In the genomic region with DNA sequence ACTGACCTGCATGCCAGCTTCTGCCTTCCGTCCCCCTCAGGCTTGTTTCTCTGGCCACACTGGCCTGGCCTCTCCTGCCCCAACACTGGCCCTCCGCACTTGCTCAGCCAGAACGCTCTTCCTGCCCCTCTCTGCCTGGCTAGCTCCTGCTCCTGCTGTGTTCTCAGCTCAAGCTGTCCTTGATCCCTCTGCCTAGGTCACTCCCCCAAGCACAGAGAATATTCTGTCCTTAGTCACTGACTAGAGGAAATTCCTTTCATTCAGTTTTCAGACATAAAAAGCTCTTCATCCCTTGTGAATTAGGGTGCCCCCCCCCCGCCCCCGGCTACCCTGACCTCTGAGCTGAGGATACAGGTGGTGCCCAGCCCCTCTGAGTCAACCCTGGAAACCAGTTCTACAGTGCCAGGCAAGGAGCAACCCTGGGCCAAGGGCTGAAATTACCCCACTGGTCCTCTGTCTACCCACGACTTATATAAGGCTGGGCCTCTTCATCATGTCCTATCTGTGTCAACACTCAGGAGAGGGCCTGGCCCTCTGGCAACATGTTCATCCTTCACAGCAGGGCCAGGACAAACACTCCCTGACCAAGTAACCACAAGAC, we compare ENCODE assay signal across 25 cellular contexts. TPM values are rescaled to one million over a fixed set of nuclear protein-coding genes. Genes with fewer than 3 reads are reported as not detected.
DNase-seq lines count a peak whose midpoint lies in the region; ATAC-seq and TF ChIP-seq lines count a peak whose summit lies in the region.
"Had no signal": no experiment of that assay in that cellular context is flagged by ENCODE, and none has a peak within 500 bp of the region (broad histone marks: within the 10 kb centered on the region; RNA-seq: fewer than 3 reads in every experiment).

No MANE protein-coding gene starts in this region.

- peak; percentile 58 for ATAC-seq in WTC11
- no peak for ATAC-seq in HG03135 (IDR thresholded peaks at IDR 0.05; ENCODE audit: unreplicated experiment)
- no peak for ATAC-seq in HG02623 (IDR thresholded peaks at IDR 0.05; ENCODE audit: unreplicated experiment)
- ATAC-seq: left lobe of liver; mucosa of descending colon; Panc1; psoas muscle; stimulated activated naive CD8-positive, alpha-beta T cell treated with anti-CD3 and anti-CD28 coated beads, Interleukin-15, amount 100 ng/mL, for 72 hours had no signal

- TF ChIP-seq CTCF in WTC11 (IDR thresholded peaks at IDR 0.05), result no peak
- no peak for TF ChIP-seq CTCF in CD14-positive monocyte (IDR thresholded peaks at IDR 0.05)

- peaks cover 20% of the 10 kb centered on the region for H3K4me1 Mint-ChIP-seq in WTC11
- H3K4me1 Mint-ChIP-seq in CD14-positive monocyte, result no peaks in the 10 kb centered on the region

- H3K36me3 Mint-ChIP-seq in WTC11 (no peaks in the 10 kb centered on the region), CD14-positive monocyte (no peaks in the 10 kb centered on the region)

- H3K4me3 Mint-ChIP-seq in WTC11 (no peak overlapping the region), CD14-positive monocyte (peak overlapping the region in 1 of 2 donors; percentile 33)
- H3K4me3 Mint-ChIP-seq: activated CD4-positive, alpha-beta memory T cell treated with anti-CD3 and anti-CD28 coated beads, Interleukin-2, amount 10 ng/mL, durations not matched to agents 7 days and 5 days; neural crest cell; stimulated activated naive CD8-positive, alpha-beta T cell treated with anti-CD3 and anti-CD28 coated beads, Interleukin-15, amount 100 ng/mL, for 72 hours; T-helper 2 cell treated with Interferon-gamma antibody and Interleukin-4, amounts not matched to agents 5 μg/mL and 100 μg/mL, for 36 hours had no signal

- no peaks in the 10 kb centered on the region for H3K9me3 ChIP-seq in iPS-18c (ENCODE audit: control insufficient read depth, insufficient read depth, low read length)
- H3K9me3 ChIP-seq: mucosa of descending colon, psoas muscle, SK-N-SH, spleen had no signal

- 0 out of 2 replicates have a peak overlapping the region, but pooled peaks have one; percentile 20 for H3K4me3 ChIP-seq in iPS-18c (ENCODE audit: insufficient read depth, low read depth, low read length)
- H3K4me3 ChIP-seq: mucosa of descending colon, psoas muscle, spleen had no signal

- peaks cover 2% of the 10 kb centered on the region; the same call in 1 of the 2 replicates for H3K27me3 Mint-ChIP-seq in WTC11 (ENCODE audit: low read depth)
- peaks cover 2 to 6% (median 2%) of the 10 kb centered on the region in 3 donors for H3K27me3 Mint-ChIP-seq in CD14-positive monocyte (ENCODE audit: low read depth in 3 of 3)
- H3K27me3 Mint-ChIP-seq: activated CD4-positive, alpha-beta memory T cell treated with anti-CD3 and anti-CD28 coated beads, Interleukin-2, amount 10 ng/mL, durations not matched to agents 7 days and 5 days had no signal

- H3K27ac Mint-ChIP-seq in WTC11, result no peak overlapping the region
- H3K27ac Mint-ChIP-seq in CD14-positive monocyte, result no peak overlapping the region
- H3K27ac Mint-ChIP-seq: activated CD4-positive, alpha-beta memory T cell treated with anti-CD3 and anti-CD28 coated beads, Interleukin-2, amount 10 ng/mL, durations not matched to agents 7 days and 5 days; stimulated activated naive CD8-positive, alpha-beta T cell treated with anti-CD3 and anti-CD28 coated beads, Interleukin-15, amount 100 ng/mL, for 72 hours; T-helper 2 cell treated with Interferon-gamma antibody and Interleukin-4, amounts not matched to agents 5 μg/mL and 100 μg/mL, for 36 hours had no signal

- CTCF ChIA-PET in WTC11 (lab: Charles Lee), result no interaction called here

- DNase-seq in AG20443 (ENCODE audit: low spot score) (peak; percentile 18), ELF-1 (ENCODE audit: low read depth, low spot score) (peak; percentile 67), WTC11 (ENCODE audit: low spot score) (no peak), CD14-positive monocyte (ENCODE audit: low spot score) (no peak)
- no peak for DNase-seq in stimulated activated CD4-positive, alpha-beta T cell treated with anti-CD3 and anti-CD28 coated beads, Interleukin-4, amount 100 ng/mL, for 4 hours
- DNase-seq: activated CD4-positive, alpha-beta memory T cell treated with anti-CD3 and anti-CD28 coated beads, Interleukin-2, amount 10 ng/mL, durations not matched to agents 7 days and 5 days; central memory CD4-positive, alpha-beta T cell; DMS79; HCEC 1CT; mucosa of descending colon; NCI-H1105; psoas muscle; SK-N-SH; spleen; stimulated activated CD4-positive, alpha-beta T cell treated with anti-CD3 and anti-CD28 coated beads, Interleukin-4, amount 100 ng/mL, for 24 hours; stimulated activated naive CD8-positive, alpha-beta T cell treated with anti-CD3 and anti-CD28 coated beads, Interleukin-15, amount 100 ng/mL, for 72 hours; WERI-Rb-1 had no signal

- H3K9me3 Mint-ChIP-seq in WTC11 (0 out of 2 replicates have a peak, but pooled peaks cover 4% of the 10 kb centered on the region), CD14-positive monocyte (no peaks in the 10 kb centered on the region)
- H3K9me3 Mint-ChIP-seq: activated CD4-positive, alpha-beta memory T cell treated with anti-CD3 and anti-CD28 coated beads, Interleukin-2, amount 10 ng/mL, durations not matched to agents 7 days and 5 days; stimulated activated naive CD8-positive, alpha-beta T cell treated with anti-CD3 and anti-CD28 coated beads, Interleukin-15, amount 100 ng/mL, for 72 hours; T-helper 2 cell treated with Interferon-gamma antibody and Interleukin-4, amounts not matched to agents 5 μg/mL and 100 μg/mL, for 36 hours had no signal

- POLR2A ChIA-PET in WTC11 (lab: Charles Lee), result no interaction called here

- intact Hi-C loops in CD14-positive monocyte (cut with micrococcal nuclease), result no loop called here

TF ChIP-seq in WTC11, 78 proteins besides CTCF, POLR2A, EP300 and RAD21:
- TF ChIP-seq, protein P1, sequence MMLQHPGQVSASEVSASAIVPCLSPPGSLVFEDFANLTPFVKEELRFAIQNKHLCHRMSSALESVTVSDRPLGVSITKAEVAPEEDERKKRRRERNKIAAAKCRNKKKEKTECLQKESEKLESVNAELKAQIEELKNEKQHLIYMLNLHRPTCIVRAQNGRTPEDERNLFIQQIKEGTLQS (CRISPR knock-in tag; conservative IDR thresholded peaks at IDR 0.05), result no peak
- TF ChIP-seq OVOL2 (CRISPR knock-in tag; IDR thresholded peaks at IDR 0.05; ENCODE audit: borderline replicate concordance), result no peak
- TF ChIP-seq, protein P2, sequence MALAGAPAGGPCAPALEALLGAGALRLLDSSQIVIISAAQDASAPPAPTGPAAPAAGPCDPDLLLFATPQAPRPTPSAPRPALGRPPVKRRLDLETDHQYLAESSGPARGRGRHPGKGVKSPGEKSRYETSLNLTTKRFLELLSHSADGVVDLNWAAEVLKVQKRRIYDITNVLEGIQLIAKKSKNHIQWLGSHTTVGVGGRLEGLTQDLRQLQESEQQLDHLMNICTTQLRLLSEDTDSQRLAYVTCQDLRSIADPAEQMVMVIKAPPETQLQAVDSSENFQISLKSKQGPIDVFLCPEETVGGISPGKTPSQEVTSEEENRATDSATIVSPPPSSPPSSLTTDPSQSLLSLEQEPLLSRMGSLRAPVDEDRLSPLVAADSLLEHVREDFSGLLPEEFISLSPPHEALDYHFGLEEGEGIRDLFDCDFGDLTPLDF (CRISPR knock-in tag; IDR thresholded peaks at IDR 0.05), result no peak
- TF ChIP-seq JAZF1 (CRISPR knock-in tag; IDR thresholded peaks at IDR 0.05), result no peak
- TF ChIP-seq ZNF121 (CRISPR knock-in tag; IDR thresholded peaks at IDR 0.05), result no peak
- no peak for TF ChIP-seq MYBL2 (CRISPR knock-in tag; IDR thresholded peaks at IDR 0.05)
- no peak for TF ChIP-seq NR3C1 (CRISPR knock-in tag; conservative IDR thresholded peaks at IDR 0.05; ENCODE audit: low read depth)

RNA-seq across cellular contexts. Expression of a gene that starts 6.6 kb away (rescaled TPM):
- total RNA-seq in WTC11 (2021), result 44.3 to 48.4 TPM (median 44.6 TPM) in 3 replicates
- polyA plus RNA-seq in CD14-positive monocyte, result 10 to 100 TPM; 26.1 to 26.8 TPM

RNA-seq across cellular contexts. Expression of a gene that starts 23.9 kb away (rescaled TPM):
- not detected in 3 replicates for total RNA-seq in WTC11 (2021)
- not detected for polyA plus RNA-seq in CD14-positive monocyte
- total RNA-seq: activated CD4-positive, alpha-beta memory T cell treated with anti-CD3 and anti-CD28 coated beads, Interleukin-2, amount 10 ng/mL, durations not matched to agents 7 days and 5 days; glomerular endothelial cell; left lobe of liver; mucosa of descending colon; neural crest cell; psoas muscle had no signal
- polyA plus RNA-seq: psoas muscle, SK-N-SH had no signal

Comparison
In these comparisons a context has a peak if more than half of its experiments do, and no peak if none do; other contexts are left out.
1. DNase-seq: peak in AG20443 (single experiment) and ELF-1 (single experiment); none in WTC11 (single experiment), CD14-positive monocyte (single experiment) and stimulated activated CD4-positive, alpha-beta T cell treated with anti-CD3 and anti-CD28 coated beads, Interleukin-4, amount 100 ng/mL, for 4 hours (0 of 2).